ENCODE assay signal across 10 cellular contexts in the genomic region with DNA sequence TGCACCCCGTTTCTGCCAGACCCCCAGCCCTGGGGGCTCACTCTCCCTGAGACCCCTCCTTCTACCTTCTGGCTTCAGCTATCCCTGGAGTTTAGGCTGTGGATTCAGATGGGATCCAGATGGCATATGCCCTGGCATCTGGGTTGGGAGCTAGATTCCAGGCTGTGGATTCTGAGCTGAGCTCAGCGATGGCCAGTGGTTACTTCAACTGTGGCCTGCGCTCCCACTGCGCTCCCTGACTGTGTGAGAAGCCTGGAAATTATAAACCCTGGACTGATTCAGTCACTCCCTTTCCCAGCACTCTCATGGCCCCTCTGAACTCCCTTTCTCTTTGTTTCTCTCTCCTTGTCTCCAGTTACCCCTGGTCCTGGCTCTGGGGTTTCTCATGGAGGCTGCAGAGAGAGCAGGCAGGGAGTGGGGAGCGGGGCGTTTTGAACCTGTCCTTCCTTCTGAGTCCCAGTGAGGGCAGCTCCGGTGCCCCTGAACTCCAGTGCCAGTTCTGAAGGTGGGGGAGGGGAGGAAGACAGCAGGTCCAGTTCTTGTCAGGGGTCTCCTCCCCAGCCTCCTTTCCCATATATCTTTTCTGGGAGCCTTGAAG. TPM values are rescaled to one million over a fixed set of nuclear protein-coding genes. Genes with fewer than 3 reads are reported as not detected.
DNase-seq lines count a peak whose midpoint lies in the region; ATAC-seq and TF ChIP-seq lines count a peak whose summit lies in the region.
"Had no signal": no experiment of that assay in that cellular context is flagged by ENCODE, and none has a peak within 500 bp of the region (broad histone marks: within the 10 kb centered on the region; RNA-seq: fewer than 3 reads in every experiment).

No MANE protein-coding gene starts in this region.

- DNase-seq in left ventricle myocardium inferior (no peak), left ventricle myocardium superior (no peak), epithelial cell of proximal tubule (ENCODE audit: low read depth) (no peak), neural progenitor cell (ENCODE audit: low spot score) (no peak), vagina (ENCODE audit: extremely low spot score in 2 of 2) (no peak), GM10248 (ENCODE audit: extremely low spot score) (no peak), activated gamma-delta T cell (lab: John Stamatoyannopoulos, UW) (no peak)

- H3K4me3 ChIP-seq in left ventricle myocardium inferior (peak overlapping the region; percentile 88), epithelial cell of proximal tubule (ENCODE audit: low read depth, low read length) (peak overlapping the region; percentile 42), neural progenitor cell (peak overlapping the region; percentile 25), vagina (peak overlapping the region; percentile 84 to 85)

- ATAC-seq in left ventricle myocardium superior (no peak), HG03442 (IDR thresholded peaks at IDR 0.05; ENCODE audit: unreplicated experiment) (no peak)

- no peak for TF ChIP-seq POLR2A in vagina (IDR thresholded peaks at IDR 0.05)

- no peak overlapping the region for H2AFZ ChIP-seq in neural progenitor cell (replicated peaks)

- H3K9me3 ChIP-seq in left ventricle myocardium inferior (replicated peaks), result no peaks in the 10 kb centered on the region
- H3K9me3 ChIP-seq in neural progenitor cell (ENCODE audit: low read depth), result no peaks in the 10 kb centered on the region
- H3K9me3 ChIP-seq in vagina, result no peaks in the 10 kb centered on the region

- no peak for TF ChIP-seq CTCF in left ventricle myocardium inferior (IDR thresholded peaks at IDR 0.05; ENCODE audit: borderline replicate concordance)
- TF ChIP-seq CTCF in epithelial cell of proximal tubule (conservative IDR thresholded peaks at IDR 0.05; ENCODE audit: low read depth, low read length), result no peak
- no peak for TF ChIP-seq CTCF in neural progenitor cell (IDR thresholded peaks at IDR 0.05)
- no peak for TF ChIP-seq CTCF in vagina (IDR thresholded peaks at IDR 0.05)
- no peak for TF ChIP-seq CTCF in GM10248 (IDR thresholded peaks at IDR 0.05; ENCODE audit: control extremely low read depth, extremely low read depth, low read depth, missing control alignments)

- peaks cover 70% of the 10 kb centered on the region for H3K4me1 Mint-ChIP-seq in neural progenitor cell

- H3K4me1 ChIP-seq in left ventricle myocardium inferior, result peaks cover 98% of the 10 kb centered on the region
- peaks cover 66% of the 10 kb centered on the region for H3K4me1 ChIP-seq in neural progenitor cell
- H3K4me1 ChIP-seq in vagina, result peaks cover 90% of the 10 kb centered on the region

- H3K27ac ChIP-seq in left ventricle myocardium inferior (replicated peaks) (peak overlapping the region; percentile 99), neural progenitor cell (no peak overlapping the region), vagina (peak overlapping the region; percentile 98)

- peaks cover 91% of the 10 kb centered on the region for H4K20me1 ChIP-seq in neural progenitor cell (ENCODE audit: low read depth)

- peak overlapping the region; percentile 87 for H3K27ac Mint-ChIP-seq in neural progenitor cell
- H3K27ac Mint-ChIP-seq: T-helper 1 cell treated with Interleukin-12 subunit alpha and Interleukin-12 subunit beta and Interleukin-4 antibody, amounts not matched to agents 30 μg/mL and 1 μg/mL, for 36 hours had no signal

- peak overlapping the region; percentile 75 for H3K4me2 ChIP-seq in neural progenitor cell

- H3K9me3 Mint-ChIP-seq in neural progenitor cell, result no peaks in the 10 kb centered on the region
- H3K9me3 Mint-ChIP-seq: T-helper 1 cell treated with Interleukin-12 subunit alpha and Interleukin-12 subunit beta and Interleukin-4 antibody, amounts not matched to agents 30 μg/mL and 1 μg/mL, for 36 hours had no signal

- H3K4me3 Mint-ChIP-seq in neural progenitor cell, result peak overlapping the region; percentile 79
- H3K4me3 Mint-ChIP-seq: CD14-positive monocyte; T-helper 1 cell treated with Interleukin-12 subunit alpha and Interleukin-12 subunit beta and Interleukin-4 antibody, amounts not matched to agents 30 μg/mL and 1 μg/mL, for 36 hours had no signal

- H3F3A ChIP-seq in neural progenitor cell (ENCODE audit: low read depth), result peaks cover 5% of the 10 kb centered on the region

- H3K36me3 Mint-ChIP-seq in neural progenitor cell, result peaks cover 11% of the 10 kb centered on the region

- peaks cover 5% of the 10 kb centered on the region for H3K27me3 Mint-ChIP-seq in neural progenitor cell (ENCODE audit: insufficient read depth, low read depth)

- peak overlapping the region; percentile 36 for H3K9ac ChIP-seq in neural progenitor cell

- H3K36me3 ChIP-seq in left ventricle myocardium inferior, result peaks cover 12% of the 10 kb centered on the region
- no peaks in the 10 kb centered on the region for H3K36me3 ChIP-seq in neural progenitor cell
- no peaks in the 10 kb centered on the region for H3K36me3 ChIP-seq in vagina

- H3K79me2 ChIP-seq in neural progenitor cell (ENCODE audit: low read depth), result peaks cover 90% of the 10 kb centered on the region

- H3K27me3 ChIP-seq in left ventricle myocardium inferior (ENCODE audit: low read depth), result no peaks in the 10 kb centered on the region
- peaks cover 2% of the 10 kb centered on the region for H3K27me3 ChIP-seq in neural progenitor cell
- H3K27me3 ChIP-seq in vagina, result no peaks in the 10 kb centered on the region

- CTCF ChIA-PET in GM10248 (lab: Yijun Ruan, JAX), result interaction anchor here (0.8 to 29.7 kb wide), 9 partner anchors 13 to 481 kb away, joined by 3 to 605 read pairs (median 9); no protein-coding TSS in a partner anchor

- POLR2A ChIA-PET in GM10248 (lab: Yijun Ruan, JAX), result no interaction called here

- intact Hi-C loops in left ventricle myocardium inferior (cut with micrococcal nuclease), result no loop called here
- intact Hi-C loops in left ventricle myocardium superior (cut with micrococcal nuclease), result no loop called here
- intact Hi-C loops in vagina (cut with DNase I), result no loop called here

RNA-seq across cellular contexts. Expression of a gene that starts 4.8 kb away (rescaled TPM):
- total RNA-seq in left ventricle myocardium inferior (53.1 TPM), left ventricle myocardium superior (52.0 TPM), epithelial cell of proximal tubule (18.3 and 26.4 TPM in 2 replicates), neural progenitor cell (ENCODE audit: low replicate concordance) (19.9 and 41.8 TPM in 2 replicates), vagina (32.9 TPM)

RNA-seq across cellular contexts. Expression of a gene that starts 40.8 kb away (rescaled TPM):
- 2.2 TPM for total RNA-seq in left ventricle myocardium inferior
- 1.5 TPM for total RNA-seq in left ventricle myocardium superior
- 3.7 and 4.0 TPM in 2 replicates for total RNA-seq in epithelial cell of proximal tubule
- 0.25 TPM in 1 of 2 replicates, not detected in the other for total RNA-seq in neural progenitor cell (ENCODE audit: low replicate concordance)
- total RNA-seq in vagina, result 2.0 TPM

Comparison
In these comparisons a context has a peak if more than half of its experiments do, and no peak if none do; other contexts are left out.
1. H3K4me3 ChIP-seq: peak in every context shown above with its lines; median percentile 88 in left ventricle myocardium inferior; 84 in vagina; 42 in epithelial cell of proximal tubule; 25 in neural progenitor cell.